ENCODE assay signal across 8 cellular contexts in the genomic region with DNA sequence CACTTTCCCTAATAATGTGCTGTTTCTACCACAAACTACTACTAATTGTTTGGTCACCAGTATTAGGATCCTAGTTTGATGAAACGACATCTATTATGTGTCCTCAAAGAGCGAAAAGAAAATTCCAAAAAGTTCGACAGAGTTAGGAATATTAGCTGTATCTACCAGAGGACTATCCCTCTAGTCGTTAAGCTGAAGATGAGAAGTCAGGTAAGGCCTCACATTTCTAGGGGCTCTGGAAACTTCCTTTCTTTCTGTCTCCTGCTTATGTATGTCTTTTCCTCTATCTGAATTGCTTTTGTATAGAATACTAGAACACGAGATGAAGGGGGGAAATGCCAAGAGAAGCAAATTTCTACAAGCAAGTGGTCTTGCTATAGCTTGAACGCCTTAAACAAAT. TPM values are rescaled to one million over a fixed set of nuclear protein-coding genes. Genes with fewer than 3 reads are reported as not detected.
DNase-seq lines count a peak whose midpoint lies in the region; ATAC-seq and TF ChIP-seq lines count a peak whose summit lies in the region.

No MANE protein-coding gene starts in this region.

- CTCF ChIA-PET in BJ (lab: Yijun Ruan, JAX), result no interaction called here

- H3K27me3 ChIP-seq in BJ (ENCODE audit: control insufficient read depth, insufficient read depth, low read length) (no peaks in the 10 kb centered on the region), MG63 (no peaks in the 10 kb centered on the region), dorsolateral prefrontal cortex (no peaks in the 10 kb centered on the region)

- H3K36me3 Mint-ChIP-seq in natural killer cell treated with Interleukin-12 subunit alpha and Interleukin-12 subunit beta and Interleukin-15 and Interleukin-18, amount 100 ng/mL, for 72 hours, result peaks cover 5% of the 10 kb centered on the region

- POLR2A ChIA-PET in BJ (lab: Charles Lee), result no interaction called here

- H3K4me3 Mint-ChIP-seq in natural killer cell treated with Interleukin-12 subunit alpha and Interleukin-12 subunit beta and Interleukin-15 and Interleukin-18, amount 100 ng/mL, for 72 hours, result peak overlapping the region; percentile 98

- intact Hi-C loops in dorsolateral prefrontal cortex (cut with DNase I), result loop anchor here (5.0 to 10.0 kb wide), 4 partner anchors 59 to 301 kb away; a partner anchor contains a TSS

- no peaks in the 10 kb centered on the region for H3K9me3 ChIP-seq in MG63

- H3K9me3 Mint-ChIP-seq in natural killer cell treated with Interleukin-12 subunit alpha and Interleukin-12 subunit beta and Interleukin-15 and Interleukin-18, amount 100 ng/mL, for 72 hours, result no peaks in the 10 kb centered on the region

- TF ChIP-seq CTCF in BJ (IDR thresholded peaks at IDR 0.05; ENCODE audit: insufficient read depth, low read depth, low read length), result no peak
- TF ChIP-seq CTCF in dorsolateral prefrontal cortex (IDR thresholded peaks at IDR 0.05 in 54 of 56, conservative IDR thresholded peaks at IDR 0.05 in 2 of 56; ENCODE audit: low read depth in 1 of 56, partially characterized antibody in 56 of 56), result no peak

- DNase-seq in BJ (ENCODE audit: low read depth) (no peak), MG63 (no peak), dorsolateral prefrontal cortex (no peak), CD1c-positive myeloid dendritic cell (ENCODE audit: extremely low spot score) (no peak), epidermal melanocyte (ENCODE audit: insufficient read length, low spot score) (no peak)
- DNase-seq in natural killer cell treated with Interleukin-12 subunit alpha and Interleukin-12 subunit beta and Interleukin-15 and Interleukin-18, amount 100 ng/mL, for 72 hours (ENCODE audit: low spot score), result no peak
- no peak for DNase-seq in activated effector memory CD4-positive, alpha-beta T cell treated with Interleukin-2 at 50 U/mL for 16 hours
- DNase-seq in activated CD8-positive, alpha-beta memory T cell treated with anti-CD3 and anti-CD28 coated beads, Interleukin-2, amount 50 U/mL, for 48 hours, result no peak

- no peaks in the 10 kb centered on the region for H3K27me3 Mint-ChIP-seq in natural killer cell treated with Interleukin-12 subunit alpha and Interleukin-12 subunit beta and Interleukin-15 and Interleukin-18, amount 100 ng/mL, for 72 hours

- H3K4me1 Mint-ChIP-seq in natural killer cell treated with Interleukin-12 subunit alpha and Interleukin-12 subunit beta and Interleukin-15 and Interleukin-18, amount 100 ng/mL, for 72 hours (ENCODE audit: low read depth in 2 of 2), result peaks cover 45 to 56% of the 10 kb centered on the region in 2 donors

- H3K27ac Mint-ChIP-seq in natural killer cell treated with Interleukin-12 subunit alpha and Interleukin-12 subunit beta and Interleukin-15 and Interleukin-18, amount 100 ng/mL, for 72 hours, result peak overlapping the region; percentile 90 to 99

- H3K27ac ChIP-seq in dorsolateral prefrontal cortex, result peak overlapping the region in 13 of 59 donors; percentile 2 to 99 (median 94)

- no peaks in the 10 kb centered on the region for H3K36me3 ChIP-seq in BJ (ENCODE audit: control insufficient read depth, insufficient read depth, low read length)
- no peaks in the 10 kb centered on the region for H3K36me3 ChIP-seq in MG63

- H3K4me3 ChIP-seq in BJ (ENCODE audit: low read depth, low read length) (peak overlapping the region; percentile 93), MG63 (peak overlapping the region; percentile 76), dorsolateral prefrontal cortex (peak overlapping the region; percentile 55 to 100 (median 98))

- no peak for ATAC-seq in natural killer cell treated with Interleukin-12 subunit alpha and Interleukin-12 subunit beta and Interleukin-15 and Interleukin-18, amount 100 ng/mL, for 72 hours

RNA-seq across cellular contexts. Expression of a gene that starts 1.6 kb away (rescaled TPM):
- 88.6 and 92.9 TPM in 2 replicates for polyA plus RNA-seq in BJ (2011; rRNA removed)
- polyA minus RNA-seq in BJ (2011; rRNA and poly(A)+ RNA removed), result 75.4 and 91.5 TPM in 2 replicates
- total RNA-seq in MG63 (2014; rRNA removed; shearing (Covaris generic); ENCODE audit: low replicate concordance), result 29.4 and 50.4 TPM in 2 replicates
- total RNA-seq in dorsolateral prefrontal cortex, result 100 to 1,000 TPM; 119 to 189 (median 147) TPM
- 10 to 100 TPM; 69.6 to 98.9 TPM for total RNA-seq in natural killer cell treated with Interleukin-12 subunit alpha and Interleukin-12 subunit beta and Interleukin-15 and Interleukin-18, amount 100 ng/mL, for 72 hours
